1 cellular context compared by ENCODE assay signal in the genomic region with DNA sequence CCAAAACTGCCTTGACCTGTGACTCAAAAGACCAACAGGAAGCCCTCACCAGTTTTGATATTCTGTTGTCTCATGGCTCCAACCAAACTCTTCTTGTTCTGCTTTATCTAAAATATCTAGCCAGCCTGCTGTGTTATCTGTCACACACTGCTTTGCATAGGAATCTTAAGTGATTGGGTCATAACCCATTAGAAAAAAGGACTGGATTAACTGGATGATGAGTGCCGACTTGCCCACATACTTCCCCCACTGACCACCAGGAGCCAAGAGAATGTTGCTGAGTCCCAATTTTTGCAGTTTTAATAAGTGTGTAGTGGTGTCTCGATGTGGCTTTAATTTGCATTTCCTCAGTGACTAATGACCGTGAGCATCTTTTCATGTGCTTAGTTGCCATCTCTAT.
TF ChIP-seq lines count a peak whose summit lies in the region.

No MANE protein-coding gene starts in this region.

TF ChIP-seq in WTC11, 78 proteins besides CTCF, POLR2A, EP300 and RAD21 (continued from another document):
- TF ChIP-seq, protein P1, sequence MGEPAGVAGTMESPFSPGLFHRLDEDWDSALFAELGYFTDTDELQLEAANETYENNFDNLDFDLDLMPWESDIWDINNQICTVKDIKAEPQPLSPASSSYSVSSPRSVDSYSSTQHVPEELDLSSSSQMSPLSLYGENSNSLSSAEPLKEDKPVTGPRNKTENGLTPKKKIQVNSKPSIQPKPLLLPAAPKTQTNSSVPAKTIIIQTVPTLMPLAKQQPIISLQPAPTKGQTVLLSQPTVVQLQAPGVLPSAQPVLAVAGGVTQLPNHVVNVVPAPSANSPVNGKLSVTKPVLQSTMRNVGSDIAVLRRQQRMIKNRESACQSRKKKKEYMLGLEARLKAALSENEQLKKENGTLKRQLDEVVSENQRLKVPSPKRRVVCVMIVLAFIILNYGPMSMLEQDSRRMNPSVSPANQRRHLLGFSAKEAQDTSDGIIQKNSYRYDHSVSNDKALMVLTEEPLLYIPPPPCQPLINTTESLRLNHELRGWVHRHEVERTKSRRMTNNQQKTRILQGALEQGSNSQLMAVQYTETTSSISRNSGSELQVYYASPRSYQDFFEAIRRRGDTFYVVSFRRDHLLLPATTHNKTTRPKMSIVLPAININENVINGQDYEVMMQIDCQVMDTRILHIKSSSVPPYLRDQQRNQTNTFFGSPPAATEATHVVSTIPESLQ (CRISPR knock-in tag; IDR thresholded peaks at IDR 0.05), result no peak
- TF ChIP-seq, protein P2, sequence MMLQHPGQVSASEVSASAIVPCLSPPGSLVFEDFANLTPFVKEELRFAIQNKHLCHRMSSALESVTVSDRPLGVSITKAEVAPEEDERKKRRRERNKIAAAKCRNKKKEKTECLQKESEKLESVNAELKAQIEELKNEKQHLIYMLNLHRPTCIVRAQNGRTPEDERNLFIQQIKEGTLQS (CRISPR knock-in tag; conservative IDR thresholded peaks at IDR 0.05), result no peak
- TF ChIP-seq, protein P3, sequence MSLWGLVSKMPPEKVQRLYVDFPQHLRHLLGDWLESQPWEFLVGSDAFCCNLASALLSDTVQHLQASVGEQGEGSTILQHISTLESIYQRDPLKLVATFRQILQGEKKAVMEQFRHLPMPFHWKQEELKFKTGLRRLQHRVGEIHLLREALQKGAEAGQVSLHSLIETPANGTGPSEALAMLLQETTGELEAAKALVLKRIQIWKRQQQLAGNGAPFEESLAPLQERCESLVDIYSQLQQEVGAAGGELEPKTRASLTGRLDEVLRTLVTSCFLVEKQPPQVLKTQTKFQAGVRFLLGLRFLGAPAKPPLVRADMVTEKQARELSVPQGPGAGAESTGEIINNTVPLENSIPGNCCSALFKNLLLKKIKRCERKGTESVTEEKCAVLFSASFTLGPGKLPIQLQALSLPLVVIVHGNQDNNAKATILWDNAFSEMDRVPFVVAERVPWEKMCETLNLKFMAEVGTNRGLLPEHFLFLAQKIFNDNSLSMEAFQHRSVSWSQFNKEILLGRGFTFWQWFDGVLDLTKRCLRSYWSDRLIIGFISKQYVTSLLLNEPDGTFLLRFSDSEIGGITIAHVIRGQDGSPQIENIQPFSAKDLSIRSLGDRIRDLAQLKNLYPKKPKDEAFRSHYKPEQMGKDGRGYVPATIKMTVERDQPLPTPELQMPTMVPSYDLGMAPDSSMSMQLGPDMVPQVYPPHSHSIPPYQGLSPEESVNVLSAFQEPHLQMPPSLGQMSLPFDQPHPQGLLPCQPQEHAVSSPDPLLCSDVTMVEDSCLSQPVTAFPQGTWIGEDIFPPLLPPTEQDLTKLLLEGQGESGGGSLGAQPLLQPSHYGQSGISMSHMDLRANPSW (CRISPR knock-in tag; conservative IDR thresholded peaks at IDR 0.05; ENCODE audit: low read depth), result no peak
- TF ChIP-seq, protein P4, sequence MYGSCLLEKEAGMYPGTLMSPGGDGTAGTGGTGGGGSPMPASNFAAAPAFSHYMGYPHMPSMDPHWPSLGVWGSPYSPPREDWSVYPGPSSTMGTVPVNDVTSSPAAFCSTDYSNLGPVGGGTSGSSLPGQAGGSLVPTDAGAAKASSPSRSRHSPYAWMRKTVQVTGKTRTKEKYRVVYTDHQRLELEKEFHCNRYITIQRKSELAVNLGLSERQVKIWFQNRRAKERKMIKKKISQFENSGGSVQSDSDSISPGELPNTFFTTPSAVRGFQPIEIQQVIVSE (CRISPR knock-in tag; IDR thresholded peaks at IDR 0.05; ENCODE audit: borderline replicate concordance), result no peak
- TF ChIP-seq, protein P5, sequence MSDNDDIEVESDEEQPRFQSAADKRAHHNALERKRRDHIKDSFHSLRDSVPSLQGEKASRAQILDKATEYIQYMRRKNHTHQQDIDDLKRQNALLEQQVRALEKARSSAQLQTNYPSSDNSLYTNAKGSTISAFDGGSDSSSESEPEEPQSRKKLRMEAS (CRISPR knock-in tag; IDR thresholded peaks at IDR 0.05), result no peak
- TF ChIP-seq ZNF671 (CRISPR knock-in tag; IDR thresholded peaks at IDR 0.05) (no peak), ELF4 (CRISPR knock-in tag; IDR thresholded peaks at IDR 0.05; ENCODE audit: low read depth) (no peak), SMAD4 (CRISPR knock-in tag; IDR thresholded peaks at IDR 0.05) (no peak), TEAD1 (CRISPR knock-in tag; IDR thresholded peaks at IDR 0.05) (no peak), ZNF317 (CRISPR knock-in tag; IDR thresholded peaks at IDR 0.05; ENCODE audit: borderline replicate concordance, low read depth) (no peak), ZNF219 (CRISPR knock-in tag; IDR thresholded peaks at IDR 0.05; ENCODE audit: borderline replicate concordance) (no peak)
- TF ChIP-seq, protein P6, sequence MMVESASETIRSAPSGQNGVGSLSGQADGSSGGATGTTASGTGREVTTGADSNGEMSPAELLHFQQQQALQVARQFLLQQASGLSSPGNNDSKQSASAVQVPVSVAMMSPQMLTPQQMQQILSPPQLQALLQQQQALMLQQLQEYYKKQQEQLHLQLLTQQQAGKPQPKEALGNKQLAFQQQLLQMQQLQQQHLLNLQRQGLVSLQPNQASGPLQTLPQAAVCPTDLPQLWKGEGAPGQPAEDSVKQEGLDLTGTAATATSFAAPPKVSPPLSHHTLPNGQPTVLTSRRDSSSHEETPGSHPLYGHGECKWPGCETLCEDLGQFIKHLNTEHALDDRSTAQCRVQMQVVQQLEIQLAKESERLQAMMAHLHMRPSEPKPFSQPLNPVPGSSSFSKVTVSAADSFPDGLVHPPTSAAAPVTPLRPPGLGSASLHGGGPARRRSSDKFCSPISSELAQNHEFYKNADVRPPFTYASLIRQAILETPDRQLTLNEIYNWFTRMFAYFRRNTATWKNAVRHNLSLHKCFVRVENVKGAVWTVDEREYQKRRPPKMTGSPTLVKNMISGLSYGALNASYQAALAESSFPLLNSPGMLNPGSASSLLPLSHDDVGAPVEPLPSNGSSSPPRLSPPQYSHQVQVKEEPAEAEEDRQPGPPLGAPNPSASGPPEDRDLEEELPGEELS (CRISPR knock-in tag; IDR thresholded peaks at IDR 0.05), result no peak
- TF ChIP-seq, protein P7, sequence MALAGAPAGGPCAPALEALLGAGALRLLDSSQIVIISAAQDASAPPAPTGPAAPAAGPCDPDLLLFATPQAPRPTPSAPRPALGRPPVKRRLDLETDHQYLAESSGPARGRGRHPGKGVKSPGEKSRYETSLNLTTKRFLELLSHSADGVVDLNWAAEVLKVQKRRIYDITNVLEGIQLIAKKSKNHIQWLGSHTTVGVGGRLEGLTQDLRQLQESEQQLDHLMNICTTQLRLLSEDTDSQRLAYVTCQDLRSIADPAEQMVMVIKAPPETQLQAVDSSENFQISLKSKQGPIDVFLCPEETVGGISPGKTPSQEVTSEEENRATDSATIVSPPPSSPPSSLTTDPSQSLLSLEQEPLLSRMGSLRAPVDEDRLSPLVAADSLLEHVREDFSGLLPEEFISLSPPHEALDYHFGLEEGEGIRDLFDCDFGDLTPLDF (CRISPR knock-in tag; IDR thresholded peaks at IDR 0.05), result no peak
